Comparison of ENCODE assay signal across 8 cellular contexts in genomic region chr7:153381275-153382119, GRCh38.
DNase-seq lines count a peak whose midpoint lies in the region; ATAC-seq and TF ChIP-seq lines count a peak whose summit lies in the region.

No MANE protein-coding gene starts in this region.

- no peak overlapping the region for H3K4me3 Mint-ChIP-seq in activated CD4-positive, alpha-beta T cell treated with anti-CD3 and anti-CD28 coated beads, Interleukin-2, amount 10 ng/mL, durations not matched to agents 7 days and 5 days
- H3K4me3 Mint-ChIP-seq in natural killer cell: no peak overlapping the region

- H3K4me1 Mint-ChIP-seq in activated CD4-positive, alpha-beta T cell treated with anti-CD3 and anti-CD28 coated beads, Interleukin-2, amount 10 ng/mL, durations not matched to agents 7 days and 5 days: no peaks in the 10 kb centered on the region
- no peaks in the 10 kb centered on the region for H3K4me1 Mint-ChIP-seq in natural killer cell

- intact Hi-C loops in Right ventricle myocardium superior (cut with DNase I) (loop anchor here (5.0 kb wide), 1 partner anchor 301 kb away; no protein-coding TSS in a partner anchor), natural killer cell (cut with micrococcal nuclease) (no loop called here)

- peak; percentile 10 for TF ChIP-seq CTCF in retinal pigment epithelial cell (conservative IDR thresholded peaks at IDR 0.05; ENCODE audit: low read depth, low read length)
- TF ChIP-seq CTCF in natural killer cell (IDR thresholded peaks at IDR 0.05): no peak

- no peaks in the 10 kb centered on the region for H3K36me3 Mint-ChIP-seq in activated CD4-positive, alpha-beta T cell treated with anti-CD3 and anti-CD28 coated beads, Interleukin-2, amount 10 ng/mL, durations not matched to agents 7 days and 5 days (ENCODE audit: low read depth)
- no peaks in the 10 kb centered on the region for H3K36me3 Mint-ChIP-seq in natural killer cell

- H3K27ac Mint-ChIP-seq in activated CD4-positive, alpha-beta T cell treated with anti-CD3 and anti-CD28 coated beads, Interleukin-2, amount 10 ng/mL, durations not matched to agents 7 days and 5 days: no peak overlapping the region
- no peak overlapping the region for H3K27ac Mint-ChIP-seq in natural killer cell

- POLR2A ChIA-PET in activated CD4-positive, alpha-beta T cell treated with anti-CD3 and anti-CD28 coated beads, Interleukin-2, amount 10 ng/mL, durations not matched to agents 7 days and 5 days (lab: Charles Lee): no interaction called here

- H3K4me3 ChIP-seq in retinal pigment epithelial cell (ENCODE audit: low read length): no peak overlapping the region

- DNase-seq in activated CD4-positive, alpha-beta T cell treated with anti-CD3 and anti-CD28 coated beads, Interleukin-2, amount 10 ng/mL, durations not matched to agents 7 days and 5 days: peak; percentile 17
- no peak for DNase-seq in activated CD4-positive, alpha-beta T cell treated with anti-CD3 and anti-CD28 coated beads, Interleukin-2, amount 50 U/mL, for 1 hour
- DNase-seq in RPMI8226 (peak; percentile 57), Right ventricle myocardium superior (peak; percentile 42), retinal pigment epithelial cell (ENCODE audit: low read depth) (no peak), natural killer cell (no peak)

- no peaks in the 10 kb centered on the region for H3K27me3 Mint-ChIP-seq in activated CD4-positive, alpha-beta T cell treated with anti-CD3 and anti-CD28 coated beads, Interleukin-2, amount 10 ng/mL, durations not matched to agents 7 days and 5 days
- H3K27me3 Mint-ChIP-seq in natural killer cell (ENCODE audit: low read depth in 2 of 2): no peaks in the 10 kb centered on the region

- no peaks in the 10 kb centered on the region for H3K9me3 Mint-ChIP-seq in activated CD4-positive, alpha-beta T cell treated with anti-CD3 and anti-CD28 coated beads, Interleukin-2, amount 10 ng/mL, durations not matched to agents 7 days and 5 days
- H3K9me3 Mint-ChIP-seq in natural killer cell: peaks cover 3 to 6% of the 10 kb centered on the region in 2 donors

- CTCF ChIA-PET in activated CD4-positive, alpha-beta T cell treated with anti-CD3 and anti-CD28 coated beads, Interleukin-2, amount 10 ng/mL, durations not matched to agents 7 days and 5 days (lab: Charles Lee): no interaction called here

- peak; percentile 85 for ATAC-seq in HG02885 (IDR thresholded peaks at IDR 0.05; ENCODE audit: poor library complexity, unreplicated experiment)
- peak; percentile 86 for ATAC-seq in Right ventricle myocardium superior (ENCODE audit: poor library complexity)
- ATAC-seq in HG03280 (IDR thresholded peaks at IDR 0.05; ENCODE audit: unreplicated experiment): no peak
- no peak for ATAC-seq in natural killer cell

Comparison
In these comparisons a context has a peak if more than half of its experiments do, and no peak if none do; other contexts are left out.
1. DNase-seq: peak in activated CD4-positive, alpha-beta T cell treated with anti-CD3 and anti-CD28 coated beads, Interleukin-2, amount 10 ng/mL, durations not matched to agents 7 days and 5 days (single experiment), RPMI8226 (single experiment) and Right ventricle myocardium superior (single experiment); none in activated CD4-positive, alpha-beta T cell treated with anti-CD3 and anti-CD28 coated beads, Interleukin-2, amount 50 U/mL, for 1 hour (single experiment), retinal pigment epithelial cell (single experiment) and natural killer cell (single experiment).
2. ATAC-seq: peak in HG02885 (single experiment) and Right ventricle myocardium superior (single experiment); none in HG03280 (single experiment) and natural killer cell (0 of 3).